ENCODE assay signal across 19 cellular contexts in the genomic region with DNA sequence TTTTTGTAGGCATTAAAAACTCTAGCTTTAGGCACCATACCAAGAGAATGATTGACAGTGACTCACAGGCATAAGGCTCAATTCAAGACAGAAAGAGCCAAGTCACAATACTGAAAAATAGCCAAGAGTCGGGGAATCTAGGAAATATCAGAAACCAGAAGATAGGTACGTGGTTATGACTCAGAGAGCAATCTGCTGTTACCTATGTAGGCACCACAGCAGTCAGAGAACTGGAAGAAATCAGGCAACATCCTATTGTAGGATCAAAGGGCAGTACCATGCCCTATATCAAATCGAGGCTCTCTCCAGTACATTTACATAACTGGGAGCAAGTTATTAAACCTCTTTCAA. TPM values are rescaled to one million over a fixed set of nuclear protein-coding genes. Genes with fewer than 3 reads are reported as not detected.
DNase-seq lines count a peak whose midpoint lies in the region; ATAC-seq and TF ChIP-seq lines count a peak whose summit lies in the region.
"Had no signal": no experiment of that assay in that cellular context is flagged by ENCODE, and none has a peak within 500 bp of the region (broad histone marks: within the 10 kb centered on the region; RNA-seq: fewer than 3 reads in every experiment).

No MANE protein-coding gene starts in this region.

- H3K36me3 Mint-ChIP-seq in activated naive CD8-positive, alpha-beta T cell treated with anti-CD3 and anti-CD28 coated beads, Interleukin-2, amount 10 ng/mL, durations not matched to agents 7 days and 5 days: peaks cover 7% of the 10 kb centered on the region
- H3K36me3 Mint-ChIP-seq in activated naive CD8-positive, alpha-beta T cell treated with anti-CD3 and anti-CD28 coated beads for 36 hours: no peaks in the 10 kb centered on the region
- H3K36me3 Mint-ChIP-seq: stimulated activated memory B cell treated with anti-CD40 and anti-IgM and Interleukin-4, amounts not matched to agents 10 μg/mL and 1 μg/mL and 100 μg/mL, for 72 hours; T-cell had no signal

- H2AFZ ChIP-seq in SK-N-SH (ENCODE audit: low read depth): no peak overlapping the region
- H2AFZ ChIP-seq: parathyroid adenoma had no signal

- no peak for DNase-seq in activated naive CD8-positive, alpha-beta T cell treated with anti-CD3 and anti-CD28 coated beads, Interleukin-2, amount 10 ng/mL, durations not matched to agents 7 days and 5 days
- DNase-seq in activated naive CD8-positive, alpha-beta T cell treated with anti-CD3 and anti-CD28 coated beads for 36 hours: no peak
- DNase-seq in SK-N-SH: no peak
- peak; percentile 29 for DNase-seq in fibroblast of mammary gland (ENCODE audit: low read depth)
- DNase-seq in iPS-NIHi11 (ENCODE audit: low spot score): no peak
- no peak for DNase-seq in ovary
- no peak for DNase-seq in anterior cingulate cortex (lab: John Stamatoyannopoulos, UW)
- DNase-seq: activated B cell treated with CpG ODN at 0.5 μM for 24 hours; activated naive CD4-positive, alpha-beta T cell treated with anti-CD3 and anti-CD28 coated beads, Interleukin-2, amount 50 U/mL, for 16 hours; effector CD8-positive, alpha-beta T cell; NCI-H1694 treated with DMSO at 0.1 percent for 48 hours; T-cell; upper lobe of left lung had no signal

- H3K4me1 ChIP-seq in SK-N-SH (ENCODE audit: control insufficient read depth in 1 of 2, insufficient read depth in 2 of 2, low read depth in 1 of 2, low read length in 1 of 2) (peaks cover 0 to 16% of the 10 kb centered on the region in 2 experiments; a peak in 1 of 4 replicates), ovary (ENCODE audit: insufficient read depth) (peaks cover 5% of the 10 kb centered on the region)
- H3K4me1 ChIP-seq: parathyroid adenoma had no signal

- ATAC-seq in activated naive CD8-positive, alpha-beta T cell treated with anti-CD3 and anti-CD28 coated beads, Interleukin-2, amount 10 ng/mL, durations not matched to agents 7 days and 5 days (ENCODE audit: low read depth): peak; percentile 37
- no peak for ATAC-seq in GM18520 (IDR thresholded peaks at IDR 0.05; ENCODE audit: unreplicated experiment)
- ATAC-seq: stimulated activated memory B cell treated with anti-CD40 and anti-IgM and Interleukin-4, amounts not matched to agents 10 μg/mL and 1 μg/mL and 100 μg/mL, for 72 hours; T-cell had no signal

- TF ChIP-seq RAD21 in SK-N-SH (IDR thresholded peaks at IDR 0.05; ENCODE audit: low read length): no peak

- H3K27ac ChIP-seq in SK-N-SH (ENCODE audit: low read depth in 2 of 2, low read length in 1 of 2) (peak overlapping the region; percentile 66 to 70), ovary (no peak overlapping the region)
- H3K27ac ChIP-seq: parathyroid adenoma, upper lobe of left lung had no signal

- no peak overlapping the region for H3K27ac Mint-ChIP-seq in activated naive CD8-positive, alpha-beta T cell treated with anti-CD3 and anti-CD28 coated beads, Interleukin-2, amount 10 ng/mL, durations not matched to agents 7 days and 5 days
- no peak overlapping the region for H3K27ac Mint-ChIP-seq in activated naive CD8-positive, alpha-beta T cell treated with anti-CD3 and anti-CD28 coated beads for 36 hours
- H3K27ac Mint-ChIP-seq: activated B cell treated with CpG ODN at 0.5 μM for 24 hours; stimulated activated memory B cell treated with anti-CD40 and anti-IgM and Interleukin-4, amounts not matched to agents 10 μg/mL and 1 μg/mL and 100 μg/mL, for 72 hours; T-cell had no signal

- H3K27me3 ChIP-seq in SK-N-SH (ENCODE audit: insufficient read depth) (no peaks in the 10 kb centered on the region), ovary (no peaks in the 10 kb centered on the region)
- H3K27me3 ChIP-seq: upper lobe of left lung had no signal

- CTCF ChIA-PET in SK-N-SH (lab: Yijun Ruan, JAX): interaction anchor here (0.7 kb wide), 1 partner anchor 161 kb away, joined by 4 read pairs; no protein-coding TSS in a partner anchor

- no peaks in the 10 kb centered on the region for H3K9me3 Mint-ChIP-seq in activated naive CD8-positive, alpha-beta T cell treated with anti-CD3 and anti-CD28 coated beads, Interleukin-2, amount 10 ng/mL, durations not matched to agents 7 days and 5 days
- no peaks in the 10 kb centered on the region for H3K9me3 Mint-ChIP-seq in activated naive CD8-positive, alpha-beta T cell treated with anti-CD3 and anti-CD28 coated beads for 36 hours
- H3K9me3 Mint-ChIP-seq: stimulated activated memory B cell treated with anti-CD40 and anti-IgM and Interleukin-4, amounts not matched to agents 10 μg/mL and 1 μg/mL and 100 μg/mL, for 72 hours; T-cell had no signal

- peaks cover 25% of the 10 kb centered on the region for H3K4me1 Mint-ChIP-seq in activated naive CD8-positive, alpha-beta T cell treated with anti-CD3 and anti-CD28 coated beads, Interleukin-2, amount 10 ng/mL, durations not matched to agents 7 days and 5 days
- peaks cover 6% of the 10 kb centered on the region for H3K4me1 Mint-ChIP-seq in activated naive CD8-positive, alpha-beta T cell treated with anti-CD3 and anti-CD28 coated beads for 36 hours
- H3K4me1 Mint-ChIP-seq: activated B cell treated with CpG ODN at 0.5 μM for 24 hours had no signal

- no peak overlapping the region for H3K4me2 ChIP-seq in SK-N-SH

- H3K4me3 ChIP-seq in SK-N-SH (ENCODE audit: low read depth in 2 of 2, low read length in 1 of 2) (no peak overlapping the region), fibroblast of mammary gland (ENCODE audit: control insufficient read depth, low read depth, low read length) (no peak overlapping the region), ovary (no peak overlapping the region)
- H3K4me3 ChIP-seq: upper lobe of left lung had no signal

- peaks cover 39% of the 10 kb centered on the region for H3F3A ChIP-seq in SK-N-SH (replicated peaks; ENCODE audit: insufficient read depth)

- H3K9ac ChIP-seq in SK-N-SH: peak overlapping the region; percentile 22; the same call in 1 of the 2 replicates
- H3K9ac ChIP-seq: parathyroid adenoma had no signal

- intact Hi-C loops in ovary (cut with DNase I): no loop called here

- H3K9me2 ChIP-seq in SK-N-SH: no peaks in the 10 kb centered on the region

- H3K4me3 Mint-ChIP-seq in activated naive CD8-positive, alpha-beta T cell treated with anti-CD3 and anti-CD28 coated beads, Interleukin-2, amount 10 ng/mL, durations not matched to agents 7 days and 5 days: no peak overlapping the region
- H3K4me3 Mint-ChIP-seq in activated naive CD8-positive, alpha-beta T cell treated with anti-CD3 and anti-CD28 coated beads for 36 hours: no peak overlapping the region
- H3K4me3 Mint-ChIP-seq: activated B cell treated with CpG ODN at 0.5 μM for 24 hours; stimulated activated memory B cell treated with anti-CD40 and anti-IgM and Interleukin-4, amounts not matched to agents 10 μg/mL and 1 μg/mL and 100 μg/mL, for 72 hours; T-cell had no signal

- WGBS in SK-N-SH (ENCODE audit: low lambda C conversion rate): 4% methylated on average over 3 of the region's 3 CpGs
- 77 to 89% (median 85%) methylated on average over 3 of the region's 3 CpGs for WGBS in ovary, 3 donors

- TF ChIP-seq EP300 in SK-N-SH (IDR thresholded peaks at IDR 0.05; ENCODE audit: borderline replicate concordance in 1 of 2, low read depth in 1 of 2, low read length in 1 of 2) (no peak), ovary (IDR thresholded peaks at IDR 0.05) (no peak)

- TF ChIP-seq CTCF in SK-N-SH (IDR thresholded peaks at IDR 0.05) (no peak), fibroblast of mammary gland (conservative IDR thresholded peaks at IDR 0.05; ENCODE audit: control insufficient read depth, insufficient read depth, low read depth, low read length) (no peak), ovary (IDR thresholded peaks at IDR 0.05) (no peak)

- POLR2A ChIA-PET in activated naive CD8-positive, alpha-beta T cell treated with anti-CD3 and anti-CD28 coated beads, Interleukin-2, amount 10 ng/mL, durations not matched to agents 7 days and 5 days (lab: Charles Lee): no interaction called here
- POLR2A ChIA-PET in SK-N-SH (lab: Yijun Ruan, JAX): no interaction called here

- no peaks in the 10 kb centered on the region for H4K20me1 ChIP-seq in SK-N-SH (ENCODE audit: insufficient read depth)

- no peaks in the 10 kb centered on the region for H3K27me3 Mint-ChIP-seq in activated naive CD8-positive, alpha-beta T cell treated with anti-CD3 and anti-CD28 coated beads, Interleukin-2, amount 10 ng/mL, durations not matched to agents 7 days and 5 days
- no peaks in the 10 kb centered on the region for H3K27me3 Mint-ChIP-seq in activated naive CD8-positive, alpha-beta T cell treated with anti-CD3 and anti-CD28 coated beads for 36 hours
- H3K27me3 Mint-ChIP-seq: activated B cell treated with CpG ODN at 0.5 μM for 24 hours; stimulated activated memory B cell treated with anti-CD40 and anti-IgM and Interleukin-4, amounts not matched to agents 10 μg/mL and 1 μg/mL and 100 μg/mL, for 72 hours had no signal

- peaks cover 4 to 13% of the 10 kb centered on the region in 2 experiments for H3K36me3 ChIP-seq in SK-N-SH (replicated peaks in 1 of 2; ENCODE audit: control insufficient read depth in 1 of 2, insufficient read depth in 2 of 2, low read length in 1 of 2)
- H3K36me3 ChIP-seq in ovary: no peaks in the 10 kb centered on the region
- H3K36me3 ChIP-seq: upper lobe of left lung had no signal

- H3K9me3 ChIP-seq in SK-N-SH (no peaks in the 10 kb centered on the region), ovary (no peaks in the 10 kb centered on the region)
- H3K9me3 ChIP-seq: upper lobe of left lung had no signal

- H3K79me2 ChIP-seq in SK-N-SH (ENCODE audit: insufficient read depth): peaks cover 45% of the 10 kb centered on the region
- H3K79me2 ChIP-seq: parathyroid adenoma had no signal

- no peak for TF ChIP-seq POLR2A in ovary (IDR thresholded peaks at IDR 0.05)

TF ChIP-seq in SK-N-SH, 30 proteins besides CTCF, POLR2A, EP300 and RAD21 (continues in another document):
- peak; percentile 22; the same call in 1 of the 2 replicates for TF ChIP-seq FOSL2 (IDR thresholded peaks at IDR 0.05; ENCODE audit: borderline replicate concordance, low read depth)
- TF ChIP-seq NFIC (IDR thresholded peaks at IDR 0.05; ENCODE audit: borderline replicate concordance): peak; percentile 39
- TF ChIP-seq TCF12 (IDR thresholded peaks at IDR 0.05): peak; percentile 39; the same call in 1 of the 2 replicates

RNA-seq across cellular contexts. Expression of gene SUCNR1, which starts 23.2 kb away (rescaled TPM):
- under 1 TPM; 0.06 to 0.08 TPM for total RNA-seq in activated naive CD8-positive, alpha-beta T cell treated with anti-CD3 and anti-CD28 coated beads, Interleukin-2, amount 10 ng/mL, durations not matched to agents 7 days and 5 days
- total RNA-seq in activated naive CD8-positive, alpha-beta T cell treated with anti-CD3 and anti-CD28 coated beads for 36 hours: under 1 TPM in 1 of 2 experiments, not detected in 1; 0.04 TPM
- polyA plus RNA-seq in SK-N-SH (2012; rRNA removed): 1.5 and 2.9 TPM in 2 replicates
- polyA plus RNA-seq in SK-N-SH (2012; cell fraction: cytosol; rRNA removed): 3.5 and 4.6 TPM in 2 replicates
- 1.1 and 3.5 TPM in 2 replicates for polyA plus RNA-seq in SK-N-SH (2012; cell fraction: nucleus; rRNA removed)
- total RNA-seq in ovary: under 1 TPM in 5 of 7 donors, not detected in 2; 0.05 to 0.50 (median 0.23) TPM
- polyA plus RNA-seq in ovary: under 1 TPM; 0.04 to 0.53 TPM
- total RNA-seq: activated B cell treated with CpG ODN at 0.5 μM for 24 hours, LHCN-M2, myocyte, OCI-LY7, T-cell had no signal

Comparison
In these comparisons a context has a peak if more than half of its experiments do, and no peak if none do; other contexts are left out.
1. H3K27ac ChIP-seq: peak in SK-N-SH (2 of 2); none in ovary (0 of 2).